1 cellular context compared by ENCODE assay signal in genomic region chr6:6686748-6687601, GRCh38.
TF ChIP-seq lines count a peak whose summit lies in the region.

No MANE protein-coding gene starts in this region.

TF ChIP-seq in HepG2, 621 proteins besides CTCF, POLR2A, EP300 and RAD21 (continued from another document and continues in another):
- TF ChIP-seq ZBTB40 (IDR thresholded peaks at IDR 0.05) (no peak), ZBTB40 (CRISPR knock-in tag; IDR thresholded peaks at IDR 0.05) (peak; percentile 75; the same call in 1 of the 2 replicates), ZC3H13 (CRISPR knock-in tag; IDR thresholded peaks at IDR 0.05) (no peak), HDAC1 (CRISPR knock-in tag; IDR thresholded peaks at IDR 0.05) (no peak), KLF15 (CRISPR knock-in tag; IDR thresholded peaks at IDR 0.05; ENCODE audit: borderline replicate concordance) (no peak), CCAR2 (optimal IDR thresholded peaks at IDR 0.05; ENCODE audit: low read depth, low read length) (no peak), ZBED4 (CRISPR knock-in tag; IDR thresholded peaks at IDR 0.05; ENCODE audit: borderline replicate concordance) (no peak), IKZF4 (CRISPR knock-in tag; IDR thresholded peaks at IDR 0.05; ENCODE audit: borderline replicate concordance, low read depth, not compliant biosample characterization) (no peak), NCOA1 (CRISPR knock-in tag; IDR thresholded peaks at IDR 0.05) (no peak), ZNF703 (CRISPR knock-in tag; IDR thresholded peaks at IDR 0.05; ENCODE audit: borderline replicate concordance) (no peak), ISL2 (CRISPR knock-in tag; IDR thresholded peaks at IDR 0.05) (no peak), ZUFSP (CRISPR knock-in tag; IDR thresholded peaks at IDR 0.05; ENCODE audit: borderline replicate concordance) (no peak), FOXA3 (CRISPR knock-in tag; IDR thresholded peaks at IDR 0.05) (peak; percentile 21; the same call in 1 of the 2 replicates), ZNF737 (CRISPR knock-in tag; IDR thresholded peaks at IDR 0.05; ENCODE audit: borderline replicate concordance) (no peak), THAP11 (CRISPR knock-in tag; IDR thresholded peaks at IDR 0.05) (peak; percentile 73), ZNF761 (CRISPR knock-in tag; conservative IDR thresholded peaks at IDR 0.05) (no peak), SALL1 (CRISPR knock-in tag; IDR thresholded peaks at IDR 0.05) (peak; percentile 86), ZBTB42 (CRISPR knock-in tag; IDR thresholded peaks at IDR 0.05) (no peak), MBNL3 (CRISPR knock-in tag; conservative IDR thresholded peaks at IDR 0.05) (no peak), HOMEZ (CRISPR knock-in tag; IDR thresholded peaks at IDR 0.05; ENCODE audit: low read depth) (peak; percentile 63; the same call in 1 of the 2 replicates), PHB2 (IDR thresholded peaks at IDR 0.05; ENCODE audit: partially characterized antibody) (no peak), ZGPAT (CRISPR knock-in tag; IDR thresholded peaks at IDR 0.05) (peak; percentile 67; the same call in 1 of the 2 replicates), ZFP82 (CRISPR knock-in tag; IDR thresholded peaks at IDR 0.05; ENCODE audit: borderline replicate concordance) (no peak), ARID3A (IDR thresholded peaks at IDR 0.05; ENCODE audit: low read depth, low read length) (no peak), ZBTB1 (CRISPR knock-in tag; IDR thresholded peaks at IDR 0.05; ENCODE audit: borderline replicate concordance) (no peak), AKNA (CRISPR knock-in tag; IDR thresholded peaks at IDR 0.05; ENCODE audit: borderline replicate concordance) (no peak), ZNF205 (CRISPR knock-in tag; IDR thresholded peaks at IDR 0.05) (no peak), ZNF326 (CRISPR knock-in tag; IDR thresholded peaks at IDR 0.05; ENCODE audit: borderline replicate concordance) (no peak)
